ENCODE assay signal across 15 cellular contexts in the genomic region with DNA sequence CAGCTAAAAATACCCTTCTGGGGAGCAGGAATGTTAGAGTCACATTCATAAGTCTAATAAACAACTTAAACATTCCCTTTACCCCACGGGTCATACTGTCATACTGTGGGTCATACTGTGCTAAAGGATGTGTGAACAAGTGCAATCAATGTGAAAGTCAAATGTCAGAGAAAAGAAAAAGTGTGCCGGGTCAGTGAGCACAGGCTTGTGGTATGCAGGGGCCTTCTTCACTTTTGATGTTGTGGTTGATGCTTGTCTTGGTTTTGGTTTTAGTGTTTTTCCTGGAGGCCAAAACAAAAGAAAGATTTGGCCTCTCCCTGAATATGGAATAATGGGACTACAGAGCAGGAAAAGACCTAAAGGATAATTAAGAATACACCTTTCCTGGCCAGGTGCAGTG.
DNase-seq lines count a peak whose midpoint lies in the region; ATAC-seq and TF ChIP-seq lines count a peak whose summit lies in the region.
"Had no signal": no experiment of that assay in that cellular context is flagged by ENCODE, and none has a peak within 500 bp of the region (broad histone marks: within the 10 kb centered on the region; RNA-seq: fewer than 3 reads in every experiment).

No MANE protein-coding gene starts in this region.

- in situ Hi-C loops in gastrocnemius medialis (cut with MboI; ENCODE audit: low sequenced_read_pairs in 4 of 4) = loop anchor here (5.0 to 25.0 kb wide), 11 partner anchors 225 to 507 kb away; partner anchors contain the start of gene PLN (in 1 of the 4)

- no peak overlapping the region for H3K27ac ChIP-seq in gastrocnemius medialis
- H3K27ac ChIP-seq: ascending aorta, HL-60, right lobe of liver had no signal

- no peaks in the 10 kb centered on the region for H3K9me3 Mint-ChIP-seq in nephron progenitor cell

- no peaks in the 10 kb centered on the region for H3K9me3 ChIP-seq in gastrocnemius medialis
- H3K9me3 ChIP-seq: ascending aorta, right lobe of liver had no signal

- H3K27me3 ChIP-seq in gastrocnemius medialis = no peaks in the 10 kb centered on the region
- H3K27me3 ChIP-seq: ascending aorta, right lobe of liver had no signal

- H3K27ac Mint-ChIP-seq in nephron progenitor cell = no peak overlapping the region

- no peak for TF ChIP-seq POLR2A in gastrocnemius medialis (IDR thresholded peaks at IDR 0.05)

- TF ChIP-seq CTCF in nephron progenitor cell (IDR thresholded peaks at IDR 0.05) (no peak), gastrocnemius medialis (IDR thresholded peaks at IDR 0.05 in 4 of 5, conservative IDR thresholded peaks at IDR 0.05 in 1 of 5) (no peak)

- no peak overlapping the region for H3K4me3 ChIP-seq in gastrocnemius medialis
- H3K4me3 ChIP-seq: ascending aorta, lung, right lobe of liver had no signal

- peak; percentile 11 for DNase-seq in left kidney (ENCODE audit: low read depth, low spot score)
- DNase-seq in middle frontal gyrus (ENCODE audit: extremely low spot score, low spot score) = no peak
- no peak for DNase-seq in nephron progenitor cell
- no peak for DNase-seq in effector CD8-positive, alpha-beta T cell (lab: John Stamatoyannopoulos, UW)
- DNase-seq in gastrocnemius medialis = no peak
- DNase-seq: activated CD4-positive, alpha-beta T cell treated with anti-CD3 and anti-CD28 coated beads for 48 hours; NCI-H2029; right lobe of liver had no signal

- H3K36me3 ChIP-seq in gastrocnemius medialis = no peaks in the 10 kb centered on the region
- H3K36me3 ChIP-seq: ascending aorta, right lobe of liver had no signal

- H3K4me3 Mint-ChIP-seq in nephron progenitor cell = no peak overlapping the region

- H3K36me3 Mint-ChIP-seq in nephron progenitor cell (ENCODE audit: low read depth) = no peaks in the 10 kb centered on the region

- intact Hi-C loops in gastrocnemius medialis (cut with DNase I; ENCODE audit: low total_unique reads) = loop anchor here (10.0 kb wide), 1 partner anchor 615 kb away; the partner anchor contains the start of gene ASF1A

- peak; percentile 99 for ATAC-seq in GM18907 (IDR thresholded peaks at IDR 0.05; ENCODE audit: unreplicated experiment)
- ATAC-seq in GM21619 (IDR thresholded peaks at IDR 0.05; ENCODE audit: unreplicated experiment) = peak; percentile 97
- ATAC-seq in HG03175 (IDR thresholded peaks at IDR 0.05; ENCODE audit: unreplicated experiment) = peak; percentile 98
- ATAC-seq in gastrocnemius medialis = no peak
- ATAC-seq: right lobe of liver, Right ventricle myocardium inferior had no signal

- peaks cover 5% of the 10 kb centered on the region for H3K4me1 Mint-ChIP-seq in nephron progenitor cell

- H3K27me3 Mint-ChIP-seq in nephron progenitor cell (ENCODE audit: low read depth, poor library complexity) = no peaks in the 10 kb centered on the region

- H3K4me1 ChIP-seq in gastrocnemius medialis = peaks cover 4 to 12% of the 10 kb centered on the region in 2 donors
- H3K4me1 ChIP-seq: right lobe of liver had no signal

Comparison
In these comparisons a context has a peak if more than half of its experiments do, and no peak if none do; other contexts are left out.
1. ATAC-seq: peak in GM18907 (single experiment), GM21619 (single experiment) and HG03175 (single experiment); none in gastrocnemius medialis (0 of 2).